Comparison of ENCODE assay signal across 21 cellular contexts in the genomic region with DNA sequence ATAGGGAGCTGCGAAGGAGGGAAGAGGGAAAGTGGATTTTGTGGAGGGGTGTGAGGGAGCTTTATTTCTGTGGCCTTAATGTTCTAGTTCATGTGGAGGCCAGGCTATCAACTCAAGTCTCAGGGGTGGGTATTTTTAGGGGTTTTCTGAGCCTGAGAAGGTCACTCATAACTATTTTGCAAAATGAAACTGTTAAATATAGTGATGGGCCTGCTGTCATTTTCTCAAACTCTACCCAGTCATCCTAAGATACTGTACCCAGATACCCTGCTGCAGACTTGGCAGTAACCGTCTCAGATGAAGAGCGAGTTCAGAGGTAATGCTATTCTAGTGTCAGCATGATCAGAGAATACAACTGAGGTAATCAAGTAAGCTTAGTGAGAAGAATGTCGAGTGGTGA.
DNase-seq lines count a peak whose midpoint lies in the region; ATAC-seq, FAIRE-seq and TF ChIP-seq lines count a peak whose summit lies in the region.
"Had no signal": no experiment of that assay in that cellular context is flagged by ENCODE, and none has a peak within 500 bp of the region (broad histone marks: within the 10 kb centered on the region; RNA-seq: fewer than 3 reads in every experiment).

No MANE protein-coding gene starts in this region.

- no peak overlapping the region for H3K4me3 Mint-ChIP-seq in naive thymus-derived CD8-positive, alpha-beta T cell
- H3K4me3 Mint-ChIP-seq: activated naive CD4-positive, alpha-beta T cell treated with anti-CD3 and anti-CD28 coated beads, Interleukin-2, amount 50 U/mL, for 24 hours; memory B cell; nephron progenitor cell had no signal

- H3K9me3 ChIP-seq in right lobe of liver (no peaks in the 10 kb centered on the region), pancreas (no peaks in the 10 kb centered on the region)
- H3K9me3 ChIP-seq: body of pancreas, transverse colon had no signal

- DNase-seq in GM20000 (ENCODE audit: low spot score) (peak; percentile 13), right lobe of liver (no peak), pancreas (no peak), urothelium cell line (ENCODE audit: low spot score) (no peak)
- no peak for DNase-seq in naive thymus-derived CD8-positive, alpha-beta T cell
- DNase-seq: activated T-cell treated with anti-CD3 and anti-CD28 coated beads for 4 hours; body of pancreas; COR-L47; dermis blood vessel endothelial cell; erythroblast; nephron progenitor cell; right cardiac atrium; stimulated activated CD4-positive, alpha-beta T cell treated with anti-CD3 and anti-CD28 coated beads, Interleukin-4, amount 100 ng/mL, for 1 hour; T-helper 2 cell; transverse colon had no signal

- TF ChIP-seq CTCF in GM20000 (IDR thresholded peaks at IDR 0.05; ENCODE audit: extremely low read depth, missing control alignments) (no peak), right lobe of liver (IDR thresholded peaks at IDR 0.05) (no peak), pancreas (IDR thresholded peaks at IDR 0.05) (no peak)

- no peak for TF ChIP-seq POLR2A in right lobe of liver (IDR thresholded peaks at IDR 0.05)

- intact Hi-C loops in right lobe of liver (cut with DNase I), result no loop called here
- intact Hi-C loops in pancreas (cut with DNase I), result no loop called here

- peaks cover 0 to 4% (median 0%) of the 10 kb centered on the region in 4 donors for H3K4me1 Mint-ChIP-seq in naive thymus-derived CD8-positive, alpha-beta T cell
- H3K4me1 Mint-ChIP-seq: activated naive CD4-positive, alpha-beta T cell treated with anti-CD3 and anti-CD28 coated beads, Interleukin-2, amount 50 U/mL, for 24 hours; memory B cell had no signal

- H3K4me1 ChIP-seq in right lobe of liver (no peaks in the 10 kb centered on the region), pancreas (no peaks in the 10 kb centered on the region)
- H3K4me1 ChIP-seq: body of pancreas, transverse colon had no signal

- POLR2A ChIA-PET in naive thymus-derived CD8-positive, alpha-beta T cell (lab: Charles Lee), result no interaction called here

- H3K36me3 Mint-ChIP-seq in naive thymus-derived CD8-positive, alpha-beta T cell, result peaks cover 0 to 1% (median 0%) of the 10 kb centered on the region in 3 donors
- H3K36me3 Mint-ChIP-seq: memory B cell had no signal

- FAIRE-seq in pancreas (lab: Jason Lieb, UNC), result no peak
- no peak for FAIRE-seq in urothelium cell line (lab: Jason Lieb, UNC)
- FAIRE-seq: islet of Langerhans had no signal

- peaks cover 0 to 1% (median 0%) of the 10 kb centered on the region in 5 donors for H3K27me3 Mint-ChIP-seq in naive thymus-derived CD8-positive, alpha-beta T cell
- H3K27me3 Mint-ChIP-seq: activated naive CD4-positive, alpha-beta T cell treated with anti-CD3 and anti-CD28 coated beads, Interleukin-2, amount 50 U/mL, for 24 hours; memory B cell had no signal

- WGBS in right lobe of liver (ENCODE audit: insufficient coverage, low coverage, low lambda C conversion rate, missing lambda C conversion rate), result 74% methylated on average over 4 of the region's 4 CpGs
- WGBS in pancreas, 2 donors, result 79 to 88% methylated on average over 4 of the region's 4 CpGs

- H3K27ac ChIP-seq in right lobe of liver, result no peak overlapping the region
- no peak overlapping the region for H3K27ac ChIP-seq in pancreas
- H3K27ac ChIP-seq: body of pancreas, transverse colon had no signal

- H3K4me3 ChIP-seq in right lobe of liver (no peak overlapping the region), pancreas (no peak overlapping the region)
- H3K4me3 ChIP-seq: body of pancreas, transverse colon had no signal

- H3K27ac Mint-ChIP-seq in naive thymus-derived CD8-positive, alpha-beta T cell, result no peak overlapping the region
- H3K27ac Mint-ChIP-seq: activated naive CD4-positive, alpha-beta T cell treated with anti-CD3 and anti-CD28 coated beads, Interleukin-2, amount 50 U/mL, for 24 hours; memory B cell; nephron progenitor cell had no signal

- H3K9me3 Mint-ChIP-seq in naive thymus-derived CD8-positive, alpha-beta T cell, result no peaks in the 10 kb centered on the region
- H3K9me3 Mint-ChIP-seq: activated naive CD4-positive, alpha-beta T cell treated with anti-CD3 and anti-CD28 coated beads, Interleukin-2, amount 50 U/mL, for 24 hours had no signal

- no peaks in the 10 kb centered on the region for H3K36me3 ChIP-seq in right lobe of liver
- H3K36me3 ChIP-seq in pancreas, result no peaks in the 10 kb centered on the region
- H3K36me3 ChIP-seq: transverse colon had no signal

- ATAC-seq in GM18511 (IDR thresholded peaks at IDR 0.05; ENCODE audit: unreplicated experiment) (peak; percentile 80), HG02870 (IDR thresholded peaks at IDR 0.05; ENCODE audit: unreplicated experiment) (peak; percentile 53), HG03565 (IDR thresholded peaks at IDR 0.05; ENCODE audit: unreplicated experiment) (peak; percentile 69), right lobe of liver (no peak), pancreas (no peak)
- no peak for ATAC-seq in naive thymus-derived CD8-positive, alpha-beta T cell
- ATAC-seq: body of pancreas, right cardiac atrium had no signal

- H3K27me3 ChIP-seq in right lobe of liver (no peaks in the 10 kb centered on the region), pancreas (no peaks in the 10 kb centered on the region)
- H3K27me3 ChIP-seq: body of pancreas, transverse colon had no signal

Comparison
In these comparisons a context has a peak if more than half of its experiments do, and no peak if none do; other contexts are left out.
1. ATAC-seq: peak in GM18511 (single experiment), HG02870 (single experiment) and HG03565 (single experiment); none in right lobe of liver (0 of 4), pancreas (0 of 4) and naive thymus-derived CD8-positive, alpha-beta T cell (0 of 2).